In the genomic region with DNA sequence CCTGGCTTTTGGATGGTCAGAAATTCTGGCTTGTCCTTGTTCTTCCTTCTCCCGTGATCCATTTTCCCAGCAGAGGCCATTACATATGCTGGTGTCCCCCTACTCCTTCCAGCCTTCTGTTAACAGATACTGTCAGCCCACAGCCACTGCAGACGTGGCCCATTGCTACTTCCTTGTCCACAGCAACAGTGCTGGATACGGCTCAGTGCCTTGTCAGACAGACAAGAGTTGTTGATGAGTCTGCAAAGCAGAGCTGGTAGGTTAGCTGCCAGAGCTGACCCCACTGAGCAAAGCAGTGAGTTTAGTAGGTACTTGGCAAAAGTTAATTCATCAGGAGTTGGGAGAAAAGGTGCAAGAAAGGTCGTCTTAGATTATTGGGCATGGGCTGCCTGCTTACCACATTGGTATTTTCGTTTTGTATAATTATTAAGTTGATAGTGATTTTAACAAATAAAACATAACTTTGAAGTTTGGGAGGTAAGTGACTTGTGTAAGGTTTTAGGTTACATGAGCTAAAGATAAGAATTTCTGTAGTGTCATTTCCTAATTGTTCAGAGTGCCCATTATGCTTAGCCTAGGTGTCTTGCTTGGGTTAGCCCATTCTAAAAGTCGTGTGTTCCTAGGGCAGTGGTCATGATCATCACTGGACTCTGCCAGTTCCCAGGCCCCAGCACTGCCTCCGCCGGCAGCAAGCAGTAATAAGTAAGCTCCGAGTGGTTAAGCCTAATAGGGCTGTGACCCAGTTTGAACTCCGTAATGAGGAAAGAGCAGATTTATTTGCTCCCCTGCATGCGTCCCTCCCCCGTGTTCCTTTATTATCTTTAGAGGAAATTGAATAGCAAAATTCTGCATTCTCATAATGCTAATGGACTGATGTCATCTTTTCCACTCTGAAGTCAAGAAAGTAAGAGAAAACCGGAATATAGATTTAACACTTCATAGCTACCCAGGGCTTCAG, we compare ENCODE assay signal across 9 cellular contexts.
DNase-seq lines count a peak whose midpoint lies in the region; ATAC-seq and TF ChIP-seq lines count a peak whose summit lies in the region.
"Had no signal": no experiment of that assay in that cellular context is flagged by ENCODE, and none has a peak within 500 bp of the region (broad histone marks: within the 10 kb centered on the region; RNA-seq: fewer than 3 reads in every experiment).

No MANE protein-coding gene starts in this region.

- no peaks in the 10 kb centered on the region for H3K27me3 ChIP-seq in lower lobe of right lung (ENCODE audit: low read depth)

- H3K9me3 ChIP-seq in lower lobe of right lung = no peaks in the 10 kb centered on the region

- H3K36me3 ChIP-seq in lower lobe of right lung = peaks cover 12% of the 10 kb centered on the region

- peaks cover 89% of the 10 kb centered on the region for H3K4me1 ChIP-seq in lower lobe of right lung

- ATAC-seq in lower lobe of right lung (peak; percentile 80 to 87), HG03039 (IDR thresholded peaks at IDR 0.05; ENCODE audit: unreplicated experiment) (no peak), HG03442 (IDR thresholded peaks at IDR 0.05; ENCODE audit: unreplicated experiment) (no peak)

- TF ChIP-seq CTCF in lower lobe of right lung (IDR thresholded peaks at IDR 0.05) = peak; percentile 44

- no peak overlapping the region for H3K4me3 ChIP-seq in lower lobe of right lung

- H3K27ac ChIP-seq in lower lobe of right lung = peak overlapping the region; percentile 73

- intact Hi-C loops in lower lobe of right lung (cut with DNase I) = no loop called here

- DNase-seq in NCI-H2227 (lab: John Stamatoyannopoulos, UW; ENCODE audit: unreplicated experiment) (peak; percentile 14), NCI-H2227 treated with DMSO at 0.1 percent for 48 hours (lab: John Stamatoyannopoulos, UW) (no peak), cerebellar cortex (ENCODE audit: low spot score) (peak; percentile 73), lower lobe of right lung (peak; percentile 71), ureter (ENCODE audit: low spot score) (peak; percentile 72), NCI-H2171 treated with DMSO at 0.1 percent for 48 hours (lab: John Stamatoyannopoulos, UW) (no peak)
- DNase-seq: CD4-positive, CD25-positive, alpha-beta regulatory T cell had no signal

Comparison
In these comparisons a context has a peak if more than half of its experiments do, and no peak if none do; other contexts are left out.
1. DNase-seq: peak in NCI-H2227 (single experiment), cerebellar cortex (single experiment), lower lobe of right lung (single experiment) and ureter (single experiment); none in NCI-H2227 treated with DMSO at 0.1 percent for 48 hours (single experiment) and NCI-H2171 treated with DMSO at 0.1 percent for 48 hours (single experiment).
2. ATAC-seq: peak in lower lobe of right lung (2 of 2); none in HG03039 (single experiment) and HG03442 (single experiment).